Comparison of ENCODE assay signal across 15 cellular contexts in the genomic region with DNA sequence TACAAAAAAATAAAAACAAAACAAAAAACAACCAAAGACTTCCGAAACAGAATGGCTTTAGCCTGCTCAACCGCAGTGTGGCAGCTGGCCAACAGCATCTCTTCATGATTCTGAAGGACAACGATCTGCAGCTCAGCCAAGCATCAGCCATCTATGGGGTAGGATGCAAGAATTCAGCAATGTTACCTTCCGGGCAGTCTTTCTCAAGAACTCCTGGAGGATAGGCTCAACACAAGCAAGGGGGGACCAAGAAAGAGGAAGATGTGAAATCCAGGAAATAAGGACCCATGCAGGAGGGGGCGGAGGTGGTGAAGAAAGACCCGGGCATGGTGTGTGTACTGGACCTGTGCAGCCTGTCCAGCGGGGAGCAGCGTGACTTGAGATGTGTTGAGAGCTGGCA. TPM values are rescaled to one million over a fixed set of nuclear protein-coding genes. Genes with fewer than 3 reads are reported as not detected.
A peak's percentile ranks its signal among the peaks of the same experiment; 100 is the strongest.
DNase-seq lines count a peak whose midpoint lies in the region; ATAC-seq, FAIRE-seq and TF ChIP-seq lines count a peak whose summit lies in the region.
"Had no signal": no experiment of that assay in that cellular context is flagged by ENCODE, and none has a peak within 500 bp of the region (broad histone marks: within the 10 kb centered on the region; RNA-seq: fewer than 3 reads in every experiment).

No MANE protein-coding gene starts in this region.

- no peak overlapping the region for H3K4me3 Mint-ChIP-seq in activated T-cell treated with anti-CD3 and anti-CD28 coated beads, Interleukin-2, amount 50 U/mL, for 24 hours
- H3K4me3 Mint-ChIP-seq in activated T-helper 1 cell treated with anti-CD3 and anti-CD28 coated beads, Interleukin-12 subunit alpha, Interleukin-12 subunit beta, Interleukin-2, Interleukin-4 antibody, amounts not matched to agents 30 ng/mL and 10 ng/mL and 1 ng/mL, durations not matched to agents 14 hours and 24 hours and 36 hours = peak overlapping the region; percentile 68
- H3K4me3 Mint-ChIP-seq in stimulated activated naive B cell treated with anti-CD40 and anti-IgM and Interleukin-4, amounts not matched to agents 10 μg/mL and 1 μg/mL and 100 μg/mL, for 72 hours = peak overlapping the region; percentile 47 to 62
- H3K4me3 Mint-ChIP-seq: neural progenitor cell had no signal

- H3F3A ChIP-seq in MM.1S (ENCODE audit: insufficient read depth, low read length) = peaks cover 8% of the 10 kb centered on the region

- H3K27me3 Mint-ChIP-seq in activated T-cell treated with anti-CD3 and anti-CD28 coated beads, Interleukin-2, amount 50 U/mL, for 24 hours = no peaks in the 10 kb centered on the region
- no peaks in the 10 kb centered on the region for H3K27me3 Mint-ChIP-seq in activated T-helper 1 cell treated with anti-CD3 and anti-CD28 coated beads, Interleukin-12 subunit alpha, Interleukin-12 subunit beta, Interleukin-2, Interleukin-4 antibody, amounts not matched to agents 30 ng/mL and 10 ng/mL and 1 ng/mL, durations not matched to agents 14 hours and 24 hours and 36 hours (ENCODE audit: insufficient read depth)
- no peaks in the 10 kb centered on the region for H3K27me3 Mint-ChIP-seq in stimulated activated naive B cell treated with anti-CD40 and anti-IgM and Interleukin-4, amounts not matched to agents 10 μg/mL and 1 μg/mL and 100 μg/mL, for 72 hours

- H3K9me2 ChIP-seq in MM.1S (replicated peaks; ENCODE audit: insufficient read depth, low read length) = no peaks in the 10 kb centered on the region

- no peak for DNase-seq in activated T-cell treated with anti-CD3 and anti-CD28 coated beads, Interleukin-2, amount 50 U/mL, for 24 hours
- DNase-seq in activated T-cell treated with anti-CD3 and anti-CD28 coated beads, Interleukin-2, amount 50 U/mL, for 48 hours = no peak
- DNase-seq in MM.1S (peak; percentile 75), NCI-H2227 treated with DMSO at 0.1 percent for 48 hours (lab: John Stamatoyannopoulos, UW) (no peak), RCC 7860 (ENCODE audit: low spot score) (no peak)
- DNase-seq in activated T-helper 1 cell treated with anti-CD3 and anti-CD28 coated beads, Interleukin-12 subunit alpha, Interleukin-12 subunit beta, Interleukin-2, Interleukin-4 antibody, amounts not matched to agents 30 ng/mL and 10 ng/mL and 1 ng/mL, durations not matched to agents 14 hours and 24 hours and 36 hours (ENCODE audit: low spot score) = no peak
- no peak for DNase-seq in stimulated activated naive B cell treated with anti-CD40 and anti-IgM and Interleukin-4, amounts not matched to agents 10 μg/mL and 1 μg/mL and 100 μg/mL, for 72 hours
- DNase-seq: BE2C, NCI-H510A had no signal

- H2AFZ ChIP-seq in MM.1S (ENCODE audit: low read length) = peak overlapping the region; percentile 67
- H2AFZ ChIP-seq: neural progenitor cell had no signal

- H3K27me3 ChIP-seq in MM.1S (replicated peaks; ENCODE audit: insufficient read depth, low read length) = no peaks in the 10 kb centered on the region
- H3K27me3 ChIP-seq: BE2C had no signal

- no peaks in the 10 kb centered on the region for H4K20me1 ChIP-seq in MM.1S (ENCODE audit: insufficient read depth, low read length)

- H3K9me3 ChIP-seq in MM.1S (replicated peaks; ENCODE audit: insufficient read depth, low read length) = no peaks in the 10 kb centered on the region
- H3K9me3 ChIP-seq: BE2C had no signal

- peaks cover 5% of the 10 kb centered on the region for H3K79me2 ChIP-seq in MM.1S (ENCODE audit: low read length)

- intact Hi-C loops in activated T-helper 1 cell treated with anti-CD3 and anti-CD28 coated beads, Interleukin-12 subunit alpha, Interleukin-12 subunit beta, Interleukin-2, Interleukin-4 antibody, amounts not matched to agents 30 ng/mL and 10 ng/mL and 1 ng/mL, durations not matched to agents 14 hours and 24 hours and 36 hours (cut with micrococcal nuclease) = no loop called here

- no peak for FAIRE-seq in RCC 7860 (lab: Jason Lieb, UNC)
- FAIRE-seq: astrocyte, keratinocyte, urothelium cell line had no signal

- ATAC-seq in stimulated activated naive B cell treated with anti-CD40 and anti-IgM and Interleukin-4, amounts not matched to agents 10 μg/mL and 1 μg/mL and 100 μg/mL, for 72 hours (replicated peaks) = no peak
- ATAC-seq in GM21529 (IDR thresholded peaks at IDR 0.05; ENCODE audit: unreplicated experiment) = no peak

- H3K27ac ChIP-seq in MM.1S (ENCODE audit: low read length) = peak overlapping the region; percentile 46; the same call in 1 of the 2 replicates
- H3K27ac ChIP-seq: neural progenitor cell had no signal

- peak overlapping the region; percentile 38 for H3K4me3 ChIP-seq in MM.1S (ENCODE audit: low read length)
- H3K4me3 ChIP-seq: neural progenitor cell, smooth muscle cell had no signal

- no peaks in the 10 kb centered on the region for H3K9me3 Mint-ChIP-seq in activated T-cell treated with anti-CD3 and anti-CD28 coated beads, Interleukin-2, amount 50 U/mL, for 24 hours
- H3K9me3 Mint-ChIP-seq in activated T-helper 1 cell treated with anti-CD3 and anti-CD28 coated beads, Interleukin-12 subunit alpha, Interleukin-12 subunit beta, Interleukin-2, Interleukin-4 antibody, amounts not matched to agents 30 ng/mL and 10 ng/mL and 1 ng/mL, durations not matched to agents 14 hours and 24 hours and 36 hours = no peaks in the 10 kb centered on the region
- H3K9me3 Mint-ChIP-seq in stimulated activated naive B cell treated with anti-CD40 and anti-IgM and Interleukin-4, amounts not matched to agents 10 μg/mL and 1 μg/mL and 100 μg/mL, for 72 hours = no peaks in the 10 kb centered on the region
- H3K9me3 Mint-ChIP-seq: neural progenitor cell had no signal

- H3K9ac ChIP-seq in MM.1S (ENCODE audit: low read length) = peak overlapping the region; percentile 45; the same call in 1 of the 2 replicates
- H3K9ac ChIP-seq: neural progenitor cell had no signal

- peaks cover 4% of the 10 kb centered on the region for H3K36me3 Mint-ChIP-seq in activated T-cell treated with anti-CD3 and anti-CD28 coated beads, Interleukin-2, amount 50 U/mL, for 24 hours (ENCODE audit: low read depth)
- peaks cover 2% of the 10 kb centered on the region for H3K36me3 Mint-ChIP-seq in activated T-helper 1 cell treated with anti-CD3 and anti-CD28 coated beads, Interleukin-12 subunit alpha, Interleukin-12 subunit beta, Interleukin-2, Interleukin-4 antibody, amounts not matched to agents 30 ng/mL and 10 ng/mL and 1 ng/mL, durations not matched to agents 14 hours and 24 hours and 36 hours (ENCODE audit: low read depth)
- peaks cover 0 to 3% of the 10 kb centered on the region in 2 donors for H3K36me3 Mint-ChIP-seq in stimulated activated naive B cell treated with anti-CD40 and anti-IgM and Interleukin-4, amounts not matched to agents 10 μg/mL and 1 μg/mL and 100 μg/mL, for 72 hours
- H3K36me3 Mint-ChIP-seq: neural progenitor cell had no signal

- H3K36me3 ChIP-seq in MM.1S (replicated peaks; ENCODE audit: insufficient read depth, low read length) = no peaks in the 10 kb centered on the region
- H3K36me3 ChIP-seq: BE2C, neural progenitor cell had no signal

- H3K27ac Mint-ChIP-seq in activated T-cell treated with anti-CD3 and anti-CD28 coated beads, Interleukin-2, amount 50 U/mL, for 24 hours = peak overlapping the region; percentile 13
- peak overlapping the region; percentile 30 for H3K27ac Mint-ChIP-seq in activated T-helper 1 cell treated with anti-CD3 and anti-CD28 coated beads, Interleukin-12 subunit alpha, Interleukin-12 subunit beta, Interleukin-2, Interleukin-4 antibody, amounts not matched to agents 30 ng/mL and 10 ng/mL and 1 ng/mL, durations not matched to agents 14 hours and 24 hours and 36 hours
- peak overlapping the region; percentile 81 for H3K27ac Mint-ChIP-seq in stimulated activated naive B cell treated with anti-CD40 and anti-IgM and Interleukin-4, amounts not matched to agents 10 μg/mL and 1 μg/mL and 100 μg/mL, for 72 hours
- H3K27ac Mint-ChIP-seq: neural progenitor cell had no signal

- no peak for TF ChIP-seq CTCF in MM.1S (IDR thresholded peaks at IDR 0.05; ENCODE audit: low read length)

- H3K4me1 Mint-ChIP-seq in activated T-cell treated with anti-CD3 and anti-CD28 coated beads, Interleukin-2, amount 50 U/mL, for 24 hours (ENCODE audit: low read depth) = peaks cover 31% of the 10 kb centered on the region
- peaks cover 25% of the 10 kb centered on the region for H3K4me1 Mint-ChIP-seq in activated T-helper 1 cell treated with anti-CD3 and anti-CD28 coated beads, Interleukin-12 subunit alpha, Interleukin-12 subunit beta, Interleukin-2, Interleukin-4 antibody, amounts not matched to agents 30 ng/mL and 10 ng/mL and 1 ng/mL, durations not matched to agents 14 hours and 24 hours and 36 hours (ENCODE audit: low read depth)
- H3K4me1 Mint-ChIP-seq in stimulated activated naive B cell treated with anti-CD40 and anti-IgM and Interleukin-4, amounts not matched to agents 10 μg/mL and 1 μg/mL and 100 μg/mL, for 72 hours = peaks cover 24 to 69% of the 10 kb centered on the region in 2 donors

- H3K4me1 ChIP-seq in MM.1S (ENCODE audit: low read length) = peaks cover 12% of the 10 kb centered on the region
- H3K4me1 ChIP-seq: BE2C had no signal

- peak overlapping the region; percentile 40 for H3K4me2 ChIP-seq in MM.1S (ENCODE audit: low read depth, low read length)
- H3K4me2 ChIP-seq: neural progenitor cell, smooth muscle cell had no signal

RNA-seq across cellular contexts. Expression of a gene that starts 3.5 kb away (rescaled TPM):
- 115 and 121 TPM in 2 replicates for total RNA-seq in activated T-helper 1 cell treated with anti-CD3 and anti-CD28 coated beads, Interleukin-12 subunit alpha, Interleukin-12 subunit beta, Interleukin-2, Interleukin-4 antibody, amounts not matched to agents 30 ng/mL and 10 ng/mL and 1 ng/mL, durations not matched to agents 14 hours and 24 hours and 36 hours

RNA-seq across cellular contexts. Expression of a gene that starts 4.6 kb away (rescaled TPM):
- 20.3 and 23.4 TPM in 2 replicates for total RNA-seq in activated T-helper 1 cell treated with anti-CD3 and anti-CD28 coated beads, Interleukin-12 subunit alpha, Interleukin-12 subunit beta, Interleukin-2, Interleukin-4 antibody, amounts not matched to agents 30 ng/mL and 10 ng/mL and 1 ng/mL, durations not matched to agents 14 hours and 24 hours and 36 hours

RNA-seq across cellular contexts. Expression of a gene that starts 37.3 kb away (rescaled TPM):
- total RNA-seq in activated T-helper 1 cell treated with anti-CD3 and anti-CD28 coated beads, Interleukin-12 subunit alpha, Interleukin-12 subunit beta, Interleukin-2, Interleukin-4 antibody, amounts not matched to agents 30 ng/mL and 10 ng/mL and 1 ng/mL, durations not matched to agents 14 hours and 24 hours and 36 hours = 2.3 and 2.5 TPM in 2 replicates

RNA-seq across cellular contexts. Expression of a gene that starts 39.1 kb away (rescaled TPM):
- total RNA-seq in activated T-helper 1 cell treated with anti-CD3 and anti-CD28 coated beads, Interleukin-12 subunit alpha, Interleukin-12 subunit beta, Interleukin-2, Interleukin-4 antibody, amounts not matched to agents 30 ng/mL and 10 ng/mL and 1 ng/mL, durations not matched to agents 14 hours and 24 hours and 36 hours = 105 TPM in 2 replicates

RNA-seq across cellular contexts. Expression of a gene that starts 58.6 kb away (rescaled TPM):
- total RNA-seq in activated T-helper 1 cell treated with anti-CD3 and anti-CD28 coated beads, Interleukin-12 subunit alpha, Interleukin-12 subunit beta, Interleukin-2, Interleukin-4 antibody, amounts not matched to agents 30 ng/mL and 10 ng/mL and 1 ng/mL, durations not matched to agents 14 hours and 24 hours and 36 hours = 2.0 TPM in 2 replicates

Comparison
In these comparisons a context has a peak if more than half of its experiments do, and no peak if none do; other contexts are left out.
1. H3K27ac Mint-ChIP-seq: peak in every context shown above with its lines; median percentile 81 in stimulated activated naive B cell treated with anti-CD40 and anti-IgM and Interleukin-4, amounts not matched to agents 10 μg/mL and 1 μg/mL and 100 μg/mL, for 72 hours; 30 in activated T-helper 1 cell treated with anti-CD3 and anti-CD28 coated beads, Interleukin-12 subunit alpha, Interleukin-12 subunit beta, Interleukin-2, Interleukin-4 antibody, amounts not matched to agents 30 ng/mL and 10 ng/mL and 1 ng/mL, durations not matched to agents 14 hours and 24 hours and 36 hours; 13 in activated T-cell treated with anti-CD3 and anti-CD28 coated beads, Interleukin-2, amount 50 U/mL, for 24 hours.